ENCODE assay signal across 21 cellular contexts in genomic region chr17:47223007-47223406, GRCh38. TPM values are rescaled to one million over a fixed set of nuclear protein-coding genes. Genes with fewer than 3 reads are reported as not detected.
DNase-seq lines count a peak whose midpoint lies in the region; ATAC-seq and TF ChIP-seq lines count a peak whose summit lies in the region.
"Had no signal": no experiment of that assay in that cellular context is flagged by ENCODE, and none has a peak within 500 bp of the region (broad histone marks: within the 10 kb centered on the region; RNA-seq: fewer than 3 reads in every experiment).

No MANE protein-coding gene starts in this region.

- H3K4me3 ChIP-seq in SK-N-SH (ENCODE audit: low read depth in 2 of 2, low read length in 1 of 2), result no peak overlapping the region
- H3K4me3 ChIP-seq in PC-9, result no peak overlapping the region
- no peak overlapping the region for H3K4me3 ChIP-seq in gastrocnemius medialis
- H3K4me3 ChIP-seq: SJSA1, testis had no signal

- BruUV-seq in PC-9 (replicated peaks; lab: Mats Ljungman, UMichigan), result no TSS peak

- WGBS in SK-N-SH (ENCODE audit: low lambda C conversion rate), result 72% methylated on average over 3 of the region's 3 CpGs

- H3K27me3 Mint-ChIP-seq in activated T-helper 17 cell treated with anti-CD3 and anti-CD28 coated beads, Interleukin-2, amount 50 U/mL, for 72 hours, result no peaks in the 10 kb centered on the region
- H3K27me3 Mint-ChIP-seq: activated naive CD8-positive, alpha-beta T cell treated with anti-CD3 and anti-CD28 coated beads for 36 hours had no signal

- no peak for TF ChIP-seq POLR2A in gastrocnemius medialis (IDR thresholded peaks at IDR 0.05)

- CTCF ChIA-PET in SK-N-SH (lab: Yijun Ruan, JAX), result interaction anchor here (1.6 to 8.6 kb wide), 2 partner anchors 10 to 93 kb away, joined by 4 to 57 read pairs; no protein-coding TSS in a partner anchor
- CTCF ChIA-PET in PC-9 (lab: Charles Lee), result no interaction called here

- no peak overlapping the region for H3K27ac Mint-ChIP-seq in activated T-helper 17 cell treated with anti-CD3 and anti-CD28 coated beads, Interleukin-2, amount 50 U/mL, for 72 hours
- H3K27ac Mint-ChIP-seq: activated naive CD8-positive, alpha-beta T cell treated with anti-CD3 and anti-CD28 coated beads for 36 hours had no signal

- H3F3A ChIP-seq in SK-N-SH (replicated peaks; ENCODE audit: insufficient read depth) (peaks cover 15% of the 10 kb centered on the region), PC-9 (ENCODE audit: insufficient read depth, low read depth) (peaks cover 18% of the 10 kb centered on the region; the same call in 1 of the 2 replicates)

- no peaks in the 10 kb centered on the region for H4K20me1 ChIP-seq in SK-N-SH (ENCODE audit: insufficient read depth)
- no peaks in the 10 kb centered on the region for H4K20me1 ChIP-seq in PC-9 (ENCODE audit: insufficient read depth)

- H3K36me3 Mint-ChIP-seq in activated T-helper 17 cell treated with anti-CD3 and anti-CD28 coated beads, Interleukin-2, amount 50 U/mL, for 72 hours (ENCODE audit: low read depth), result no peaks in the 10 kb centered on the region

- H3K4me1 Mint-ChIP-seq in activated T-helper 17 cell treated with anti-CD3 and anti-CD28 coated beads, Interleukin-2, amount 50 U/mL, for 72 hours, result peaks cover 20% of the 10 kb centered on the region

- no peak overlapping the region for H3K9ac ChIP-seq in SK-N-SH

- no peaks in the 10 kb centered on the region for H3K9me2 ChIP-seq in SK-N-SH
- H3K9me2 ChIP-seq in PC-9 (ENCODE audit: insufficient read depth), result no peaks in the 10 kb centered on the region

- H3K79me2 ChIP-seq in SK-N-SH (ENCODE audit: insufficient read depth) (no peaks in the 10 kb centered on the region), PC-9 (ENCODE audit: low read depth) (no peaks in the 10 kb centered on the region)

- intact Hi-C loops in PC-9 (cut with micrococcal nuclease; ENCODE audit: unreplicated experiment) (no loop called here), gastrocnemius medialis (cut with DNase I; ENCODE audit: low total_unique reads) (no loop called here), posterior cingulate gyrus (cut with DNase I) (loop anchor here (10.0 kb wide), 1 partner anchor 392 kb away; no protein-coding TSS in a partner anchor)

- H3K36me3 ChIP-seq in SK-N-SH (replicated peaks in 1 of 2; ENCODE audit: control insufficient read depth in 1 of 2, insufficient read depth in 2 of 2, low read length in 1 of 2) (no peaks in the 10 kb centered on the region), PC-9 (ENCODE audit: low read depth) (no peaks in the 10 kb centered on the region), gastrocnemius medialis (no peaks in the 10 kb centered on the region)
- H3K36me3 ChIP-seq: SJSA1 had no signal

- H3K4me2 ChIP-seq in SK-N-SH (no peak overlapping the region; the same call in 1 of the 2 replicates), PC-9 (peak overlapping the region; percentile 17; the same call in 1 of the 2 replicates)

- no peaks in the 10 kb centered on the region for H3K9me3 ChIP-seq in SK-N-SH
- no peaks in the 10 kb centered on the region for H3K9me3 ChIP-seq in PC-9 (ENCODE audit: insufficient read depth, low read depth)
- H3K9me3 ChIP-seq in gastrocnemius medialis, result no peaks in the 10 kb centered on the region
- H3K9me3 ChIP-seq: testis had no signal

- no peak for TF ChIP-seq EP300 in SK-N-SH (IDR thresholded peaks at IDR 0.05; ENCODE audit: borderline replicate concordance in 1 of 2, low read depth in 1 of 2, low read length in 1 of 2)

- no peak for DNase-seq in SK-N-SH
- peak in 1 of 2 experiments; percentile 42 for DNase-seq in PC-9
- no peak for DNase-seq in epithelial cell of prostate (ENCODE audit: low read depth, low spot score)
- no peak for DNase-seq in gastrocnemius medialis
- DNase-seq in posterior cingulate gyrus, result no peak
- DNase-seq: activated CD4-positive, alpha-beta T cell treated with anti-CD3 and anti-CD28 coated beads for 48 hours; activated naive CD8-positive, alpha-beta T cell treated with anti-CD3 and anti-CD28 coated beads for 36 hours; activated T-cell treated with anti-CD3 and anti-CD28 coated beads, Interleukin-2, amount 50 U/mL, for 1 hour; kidney; NCI-H1694; NCI-H446; occipital lobe; stimulated activated CD4-positive, alpha-beta T cell treated with anti-CD3 and anti-CD28 coated beads, Interleukin-4, amount 100 ng/mL, for 1 hour; T1000; testis had no signal

- ATAC-seq in SK-N-SH treated with all-trans-retinoic acid at 6 μM for 48 hours, result no peak
- ATAC-seq in gastrocnemius medialis, result no peak
- ATAC-seq in GM19328 (IDR thresholded peaks at IDR 0.05; ENCODE audit: unreplicated experiment), result no peak
- no peak for ATAC-seq in activated T-helper 17 cell treated with anti-CD3 and anti-CD28 coated beads, Interleukin-2, amount 50 U/mL, for 72 hours (replicated peaks)
- ATAC-seq: HCT116 had no signal

- POLR2A ChIA-PET in SK-N-SH (lab: Yijun Ruan, JAX) (no interaction called here), PC-9 (lab: Charles Lee; ENCODE audit: unreplicated experiment) (no interaction called here)

- TF ChIP-seq RAD21 in SK-N-SH (IDR thresholded peaks at IDR 0.05; ENCODE audit: low read length), result no peak

- in situ Hi-C loops in gastrocnemius medialis (cut with MboI; ENCODE audit: low sequenced_read_pairs in 4 of 4), result no loop called here

- H2AFZ ChIP-seq in SK-N-SH (ENCODE audit: low read depth) (peak overlapping the region; percentile 9; the same call in 1 of the 2 replicates), PC-9 (no peak overlapping the region)

- H3K9me3 Mint-ChIP-seq in activated T-helper 17 cell treated with anti-CD3 and anti-CD28 coated beads, Interleukin-2, amount 50 U/mL, for 72 hours, result no peaks in the 10 kb centered on the region

- no peak overlapping the region for H3K4me3 Mint-ChIP-seq in activated T-helper 17 cell treated with anti-CD3 and anti-CD28 coated beads, Interleukin-2, amount 50 U/mL, for 72 hours
- H3K4me3 Mint-ChIP-seq: activated naive CD8-positive, alpha-beta T cell treated with anti-CD3 and anti-CD28 coated beads for 36 hours had no signal

- H3K27me3 ChIP-seq in SK-N-SH (ENCODE audit: insufficient read depth), result no peaks in the 10 kb centered on the region
- H3K27me3 ChIP-seq in PC-9 (ENCODE audit: insufficient read depth, low read depth), result no peaks in the 10 kb centered on the region
- no peaks in the 10 kb centered on the region for H3K27me3 ChIP-seq in gastrocnemius medialis
- H3K27me3 ChIP-seq: SJSA1, testis had no signal

- H3K4me1 ChIP-seq in SK-N-SH (ENCODE audit: control insufficient read depth in 1 of 2, insufficient read depth in 2 of 2, low read depth in 1 of 2, low read length in 1 of 2) (peaks cover 4 to 17% of the 10 kb centered on the region in 2 experiments; a peak in 2 of 4 replicates), PC-9 (replicated peaks; ENCODE audit: insufficient read depth) (peaks cover 37% of the 10 kb centered on the region), gastrocnemius medialis (peaks cover 8 to 12% of the 10 kb centered on the region in 2 donors)

- TF ChIP-seq CTCF in SK-N-SH (IDR thresholded peaks at IDR 0.05) (no peak), PC-9 (conservative IDR thresholded peaks at IDR 0.05) (no peak), gastrocnemius medialis (IDR thresholded peaks at IDR 0.05 in 4 of 5, conservative IDR thresholded peaks at IDR 0.05 in 1 of 5) (no peak)

- H3K27ac ChIP-seq in SK-N-SH (ENCODE audit: low read depth in 2 of 2, low read length in 1 of 2) (no peak overlapping the region), PC-9 (peak overlapping the region; percentile 65), epithelial cell of prostate (peak overlapping the region; percentile 4), gastrocnemius medialis (peak overlapping the region; percentile 52 to 85 (median 66))
- H3K27ac ChIP-seq: 22Rv1, SJSA1, testis had no signal

TF ChIP-seq in SK-N-SH, 30 proteins besides CTCF, POLR2A, EP300 and RAD21 (continues in another document):
- TF ChIP-seq POLR2AphosphoS5 (IDR thresholded peaks at IDR 0.05; ENCODE audit: low read depth, low read length) (no peak), CHD2 (IDR thresholded peaks at IDR 0.05; ENCODE audit: low read length, partially characterized antibody) (no peak)

TF ChIP-seq in SK-N-SH treated with all-trans-retinoic acid at 6 μM for 48 hours, 23 proteins besides CTCF, POLR2A, EP300 and RAD21 (continues in another document):
- TF ChIP-seq SNAI2 (CRISPR knock-in tag; IDR thresholded peaks at IDR 0.05) (no peak), GLIS3 (CRISPR knock-in tag; IDR thresholded peaks at IDR 0.05) (no peak), OSR1 (CRISPR knock-in tag; IDR thresholded peaks at IDR 0.05) (no peak), RARB (CRISPR knock-in tag; IDR thresholded peaks at IDR 0.05) (no peak), TOX (CRISPR knock-in tag; IDR thresholded peaks at IDR 0.05; ENCODE audit: borderline replicate concordance) (no peak), ZC3H10 (CRISPR knock-in tag; IDR thresholded peaks at IDR 0.05) (no peak), CSDC2 (CRISPR knock-in tag; IDR thresholded peaks at IDR 0.05) (no peak)

RNA-seq across cellular contexts. Expression of gene MYL4, which starts 13.9 kb away (rescaled TPM):
- polyA plus RNA-seq in SK-N-SH (2012; rRNA removed), result not detected in 2 replicates
- polyA plus RNA-seq in SK-N-SH (2012; cell fraction: cytosol; rRNA removed), result 0.04 TPM in 1 of 2 replicates, not detected in the other
- 0.23 TPM in 1 of 2 replicates, not detected in the other for polyA plus RNA-seq in SK-N-SH (2012; cell fraction: nucleus; rRNA removed)
- total RNA-seq in PC-9 (2021) (not detected in 2 replicates), gastrocnemius medialis (under 1 TPM in 1 of 4 donors, not detected in 3; 0.97 TPM)
- total RNA-seq in activated T-helper 17 cell treated with anti-CD3 and anti-CD28 coated beads, Interleukin-2, amount 50 U/mL, for 72 hours, result under 1 TPM; 0.30 to 0.53 TPM
- total RNA-seq: activated naive CD8-positive, alpha-beta T cell treated with anti-CD3 and anti-CD28 coated beads for 36 hours; kidney had no signal

RNA-seq across cellular contexts. Expression of gene ITGB3, which starts 30.6 kb away (rescaled TPM):
- 4.4 and 4.6 TPM in 2 replicates for polyA plus RNA-seq in SK-N-SH (2012; rRNA removed)
- polyA plus RNA-seq in SK-N-SH (2012; cell fraction: cytosol; rRNA removed), result 2.7 and 3.7 TPM in 2 replicates
- polyA plus RNA-seq in SK-N-SH (2012; cell fraction: nucleus; rRNA removed), result 1.6 and 3.0 TPM in 2 replicates
- total RNA-seq in PC-9 (2021) (0.31 and 0.50 TPM in 2 replicates), gastrocnemius medialis (1 to 10 TPM in 2 of 4 donors, under 1 TPM in 1, not detected in 1; 0.92 to 6.2 (median 1.9) TPM)
- total RNA-seq in activated T-helper 17 cell treated with anti-CD3 and anti-CD28 coated beads, Interleukin-2, amount 50 U/mL, for 72 hours, result under 1 TPM in 1 of 2 donors, not detected in 1; 0.11 TPM

RNA-seq across cellular contexts. Expression of gene CDC27, which starts 33.9 kb away (rescaled TPM):
- polyA plus RNA-seq in SK-N-SH (2012; rRNA removed), result 44.3 and 48.7 TPM in 2 replicates
- polyA plus RNA-seq in SK-N-SH (2012; cell fraction: cytosol; rRNA removed), result 49.0 and 49.4 TPM in 2 replicates
- polyA plus RNA-seq in SK-N-SH (2012; cell fraction: nucleus; rRNA removed), result 58.3 and 107 TPM in 2 replicates
- total RNA-seq in PC-9 (2021), result 58.9 and 94.3 TPM in 2 replicates
- 10 to 100 TPM; 26.5 to 65.9 (median 49.4) TPM for total RNA-seq in gastrocnemius medialis
- total RNA-seq in activated T-helper 17 cell treated with anti-CD3 and anti-CD28 coated beads, Interleukin-2, amount 50 U/mL, for 72 hours, result 100 to 1,000 TPM; 122 to 146 TPM

Comparison
In these comparisons a context has a peak if more than half of its experiments do, and no peak if none do; other contexts are left out.
1. H3K27ac ChIP-seq: peak in PC-9 (single experiment), epithelial cell of prostate (single experiment) and gastrocnemius medialis (4 of 4); none in SK-N-SH (0 of 2).